8 cellular contexts compared by ENCODE assay signal in the genomic region with DNA sequence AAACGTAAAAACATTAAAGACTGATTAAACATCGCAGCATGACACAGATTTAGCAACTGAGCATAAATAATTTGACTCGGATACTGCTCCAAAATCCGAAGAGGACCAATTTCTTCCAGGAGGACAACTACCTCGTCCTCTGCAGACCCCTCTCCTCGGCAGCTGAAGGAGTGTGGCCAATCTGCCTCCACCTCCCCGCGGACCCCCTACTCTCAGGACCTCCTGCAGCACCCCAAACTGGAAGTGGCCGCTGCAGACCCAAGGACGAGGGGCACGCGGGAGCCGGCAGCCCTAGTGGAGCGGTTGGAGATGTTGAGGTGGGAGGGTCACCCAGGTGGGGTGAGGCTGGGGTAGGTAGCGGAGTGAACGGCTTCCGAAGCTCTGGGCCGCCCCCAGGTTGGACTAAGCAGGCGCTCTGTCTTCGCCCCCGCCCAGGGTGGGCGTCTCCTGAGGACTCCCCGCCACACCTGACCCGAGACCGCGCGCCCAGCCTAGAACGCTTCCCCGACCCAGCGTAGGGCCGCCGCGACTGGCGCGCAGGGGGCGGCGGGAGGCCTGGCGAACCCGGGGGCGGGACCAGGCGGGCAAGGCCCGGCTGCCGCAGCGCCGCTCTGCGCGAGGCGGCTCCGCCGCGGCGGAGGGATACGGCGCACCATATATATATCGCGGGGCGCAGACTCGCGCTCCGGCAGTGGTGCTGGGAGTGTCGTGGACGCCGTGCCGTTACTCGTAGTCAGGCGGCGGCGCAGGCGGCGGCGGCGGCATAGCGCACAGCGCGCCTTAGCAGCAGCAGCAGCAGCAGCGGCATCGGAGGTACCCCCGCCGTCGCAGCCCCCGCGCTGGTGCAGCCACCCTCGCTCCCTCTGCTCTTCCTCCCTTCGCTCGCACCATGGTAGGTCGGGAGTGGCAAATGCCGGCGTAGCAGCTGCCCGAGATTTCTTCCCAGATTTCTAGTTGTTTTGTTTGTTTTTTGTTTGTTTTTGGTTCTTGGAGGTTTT. TPM values are rescaled to one million over a fixed set of nuclear protein-coding genes. Genes with fewer than 3 reads are reported as not detected.
A peak's percentile ranks its signal among the peaks of the same experiment; 100 is the strongest.
DNase-seq lines count a peak whose midpoint lies in the region; ATAC-seq lines count a peak whose summit lies in the region.

A gene (plus strand): TSS at position 688 of the 998 bp plus-strand sequence. CDS start 202 bp downstream, at position 890.

- peak; percentile 69 for ATAC-seq in GM18907 (IDR thresholded peaks at IDR 0.05; ENCODE audit: unreplicated experiment)
- ATAC-seq in HG03139 (IDR thresholded peaks at IDR 0.05; ENCODE audit: unreplicated experiment): peak; percentile 50

- DNase-seq in AG08396 (ENCODE audit: low spot score): peak; percentile 97
- DNase-seq in NCI-H446 (lab: John Stamatoyannopoulos, UW): peak; percentile 84 to 96
- peak; percentile 97 for DNase-seq in activated CD4-positive, alpha-beta T cell treated with anti-CD3 and anti-CD28 coated beads for 1 hour
- DNase-seq in cerebellum (ENCODE audit: low spot score): peak; percentile 92
- DNase-seq in kidney glomerular epithelial cell (lab: John Stamatoyannopoulos, UW): peak; percentile 80
- peak; percentile 89 to 94 for DNase-seq in stimulated activated CD4-positive, alpha-beta T cell treated with anti-CD3 and anti-CD28 coated beads, Interleukin-15, amount 100 ng/mL, for 48 hours (ENCODE audit: low read depth in 2 of 2)

RNA-seq across cellular contexts. Expression of the gene that starts here (rescaled TPM):
- total RNA-seq in cerebellum: 1,436 TPM

Comparison
In these comparisons a context has a peak if more than half of its experiments do, and no peak if none do; other contexts are left out.
1. Peak in every context shown above with its lines: DNase-seq and ATAC-seq.